ENCODE assay signal across 19 cellular contexts in genomic region chr3:125156491-125156890, GRCh38.
"Had no signal": no experiment of that assay in that cellular context is flagged by ENCODE, and none has a peak within 500 bp of the region (broad histone marks: within the 10 kb centered on the region; RNA-seq: fewer than 3 reads in every experiment).

No MANE protein-coding gene starts in this region.

- H3K27me3 Mint-ChIP-seq: activated B cell treated with CpG ODN at 0.5 μM for 24 hours; central memory CD8-positive, alpha-beta T cell; progenitor cell of endocrine pancreas had no signal

- H3K27me3 ChIP-seq: colonic mucosa, gastroesophageal sphincter, heart left ventricle, thyroid gland had no signal

- H3K9me3 ChIP-seq: colonic mucosa, gastroesophageal sphincter, heart left ventricle, thyroid gland had no signal

- H3K27ac ChIP-seq: colonic mucosa, thyroid gland had no signal

- H3K4me1 ChIP-seq: colonic mucosa had no signal

- H3K36me3 ChIP-seq: colonic mucosa, gastroesophageal sphincter, heart left ventricle, thyroid gland had no signal

- DNase-seq: activated B cell treated with CpG ODN at 0.5 μM for 24 hours; activated CD4-positive, alpha-beta T cell treated with anti-CD3 and anti-CD28 coated beads for 48 hours; activated CD8-positive, alpha-beta T cell treated with anti-CD3 and anti-CD28 coated beads, Interleukin-2, amount 10 ng/mL, durations not matched to agents 7 days and 5 days; activated naive CD4-positive, alpha-beta T cell treated with anti-CD3 and anti-CD28 coated beads for 36 hours; activated naive CD8-positive, alpha-beta T cell treated with anti-CD3 and anti-CD28 coated beads, Interleukin-2, amount 50 U/mL, for 24 hours; activated T-cell treated with anti-CD3 and anti-CD28 coated beads, Interleukin-2, amount 50 U/mL, for 24 hours; aorta; heart left ventricle; kidney; mammary epithelial cell; stimulated activated CD4-positive, alpha-beta T cell treated with anti-CD3 and anti-CD28 coated beads, Interleukin-2, amount 100 ng/mL, for 24 hours; stimulated activated naive CD4-positive, alpha-beta T cell treated with Interleukin-2 at 50 U/mL for 16 hours; thyroid gland had no signal

- H3K4me3 ChIP-seq: colonic mucosa, gastroesophageal sphincter, heart left ventricle, thyroid gland had no signal

- H3K4me3 Mint-ChIP-seq: activated B cell treated with CpG ODN at 0.5 μM for 24 hours; activated CD8-positive, alpha-beta T cell treated with anti-CD3 and anti-CD28 coated beads, Interleukin-2, amount 10 ng/mL, durations not matched to agents 7 days and 5 days; activated naive CD4-positive, alpha-beta T cell treated with anti-CD3 and anti-CD28 coated beads for 36 hours; activated naive CD8-positive, alpha-beta T cell treated with anti-CD3 and anti-CD28 coated beads, Interleukin-2, amount 50 U/mL, for 24 hours; activated T-cell treated with anti-CD3 and anti-CD28 coated beads, Interleukin-2, amount 50 U/mL, for 24 hours; central memory CD8-positive, alpha-beta T cell had no signal

- H3K27ac Mint-ChIP-seq: activated B cell treated with CpG ODN at 0.5 μM for 24 hours; activated CD8-positive, alpha-beta T cell treated with anti-CD3 and anti-CD28 coated beads, Interleukin-2, amount 10 ng/mL, durations not matched to agents 7 days and 5 days; activated naive CD4-positive, alpha-beta T cell treated with anti-CD3 and anti-CD28 coated beads for 36 hours; activated naive CD8-positive, alpha-beta T cell treated with anti-CD3 and anti-CD28 coated beads, Interleukin-2, amount 50 U/mL, for 24 hours; activated T-cell treated with anti-CD3 and anti-CD28 coated beads, Interleukin-2, amount 50 U/mL, for 24 hours; activated T-helper 2 cell treated with anti-CD3 and anti-CD28 coated beads, Interferon-gamma antibody, Interleukin-2, Interleukin-4, amounts not matched to agents 10 μg/mL and 5 μg/mL and 100 μg/mL, durations not matched to agents 14 hours and 24 hours and 36 hours; progenitor cell of endocrine pancreas had no signal

- ATAC-seq: activated CD8-positive, alpha-beta T cell treated with anti-CD3 and anti-CD28 coated beads, Interleukin-2, amount 10 ng/mL, durations not matched to agents 7 days and 5 days; activated naive CD8-positive, alpha-beta T cell treated with anti-CD3 and anti-CD28 coated beads, Interleukin-2, amount 50 U/mL, for 24 hours; gastroesophageal sphincter; left lobe of liver had no signal

- H3K9me3 Mint-ChIP-seq: activated B cell treated with CpG ODN at 0.5 μM for 24 hours; activated naive CD4-positive, alpha-beta T cell treated with anti-CD3 and anti-CD28 coated beads for 36 hours; activated T-cell treated with anti-CD3 and anti-CD28 coated beads, Interleukin-2, amount 50 U/mL, for 24 hours; activated T-helper 2 cell treated with anti-CD3 and anti-CD28 coated beads, Interferon-gamma antibody, Interleukin-2, Interleukin-4, amounts not matched to agents 10 μg/mL and 5 μg/mL and 100 μg/mL, durations not matched to agents 14 hours and 24 hours and 36 hours; central memory CD8-positive, alpha-beta T cell had no signal
